In genomic region chr12:101209319-101210302, GRCh38 we compare ENCODE assay signal across 13 cellular contexts. TPM values are rescaled to one million over a fixed set of nuclear protein-coding genes. Genes with fewer than 3 reads are reported as not detected.
DNase-seq lines count a peak whose midpoint lies in the region; ATAC-seq, FAIRE-seq and TF ChIP-seq lines count a peak whose summit lies in the region.
"Had no signal": no experiment of that assay in that cellular context is flagged by ENCODE, and none has a peak within 500 bp of the region (broad histone marks: within the 10 kb centered on the region; RNA-seq: fewer than 3 reads in every experiment).

Gene SLC5A8 (minus strand): TSS chr12:101210238. CDS start chr12:101209848, 390 bp downstream.

- no peaks in the 10 kb centered on the region for H3K79me2 ChIP-seq in keratinocyte (ENCODE audit: control insufficient read depth, insufficient read depth, low read length)

- no peak for ATAC-seq in thoracic aorta (ENCODE audit: insufficient number of reproducible peaks, low FRiP score, low read depth)
- no peak for ATAC-seq in HG03342 (IDR thresholded peaks at IDR 0.05; ENCODE audit: unreplicated experiment)
- ATAC-seq: activated T-cell treated with anti-CD3 and anti-CD28 coated beads, Interleukin-2, amount 50 U/mL, for 4 hours had no signal

- H3K4me2 ChIP-seq in keratinocyte (ENCODE audit: control insufficient read depth, extremely low read depth, insufficient read depth, low read depth, low read length): peak within 1 kb of the TSS; percentile 71

- H2AFZ ChIP-seq in keratinocyte (ENCODE audit: control insufficient read depth, low read length): peak within 1 kb of the TSS; percentile 46

- no peak within 1 kb of the TSS for H3K9ac ChIP-seq in adipocyte (ENCODE audit: low read length)
- H3K9ac ChIP-seq in keratinocyte (ENCODE audit: control insufficient read depth, extremely low read depth, insufficient read depth, low read length): no peak within 1 kb of the TSS

- H3K4me1 ChIP-seq in adipocyte (ENCODE audit: control insufficient read depth, insufficient read depth, low read length): peaks cover 5% of the 10 kb centered on the region
- H3K4me1 ChIP-seq in keratinocyte (ENCODE audit: control insufficient read depth, extremely low read depth, insufficient read depth, low read length): peaks cover 23% of the 10 kb centered on the region
- H3K4me1 ChIP-seq in thoracic aorta (ENCODE audit: control insufficient read depth in 1 of 2, low read depth in 2 of 2): peaks cover 0 to 8% of the 10 kb centered on the region in 2 donors

- peaks cover 34% of the 10 kb centered on the region for H3K27me3 ChIP-seq in adipocyte (replicated peaks; ENCODE audit: control insufficient read depth, insufficient read depth, low read length)
- H3K27me3 ChIP-seq in keratinocyte (ENCODE audit: control insufficient read depth, extremely low read depth, insufficient read depth, low read length): peaks cover 17% of the 10 kb centered on the region
- no peaks in the 10 kb centered on the region for H3K27me3 ChIP-seq in thoracic aorta (replicated peaks; ENCODE audit: insufficient read depth)

- H3K9me3 ChIP-seq in adipocyte (ENCODE audit: control insufficient read depth, low read length) (no peaks in the 10 kb centered on the region), keratinocyte (ENCODE audit: control insufficient read depth, low read depth, low read length) (no peaks in the 10 kb centered on the region), thoracic aorta (no peaks in the 10 kb centered on the region)

- no peak within 1 kb of the TSS for H3K27ac ChIP-seq in keratinocyte (ENCODE audit: control insufficient read depth, insufficient read depth, low read length)
- H3K27ac ChIP-seq in thoracic aorta: no peak within 1 kb of the TSS
- H3K27ac ChIP-seq: heart left ventricle had no signal

- H4K20me1 ChIP-seq in keratinocyte (ENCODE audit: control insufficient read depth, extremely low read depth, insufficient read depth, low read length): no peaks in the 10 kb centered on the region

- no peak for TF ChIP-seq CTCF in keratinocyte (optimal IDR thresholded peaks at IDR 0.05 in 1 of 3, IDR thresholded peaks at IDR 0.05 in 1 of 3, conservative IDR thresholded peaks at IDR 0.05 in 1 of 3; ENCODE audit: extremely low read depth in 1 of 3, insufficient read depth in 2 of 3, low read length in 3 of 3)
- TF ChIP-seq CTCF in thoracic aorta (IDR thresholded peaks at IDR 0.05): no peak

- no peaks in the 10 kb centered on the region for H3K9me1 ChIP-seq in keratinocyte (ENCODE audit: control insufficient read depth, extremely low read depth, insufficient read depth, low read length)

- DNase-seq in NCI-H1417 (lab: John Stamatoyannopoulos, UW) (peak; percentile 66 to 85 (median 81)), NCI-H1417 treated with DMSO at 0.1 percent for 48 hours (lab: John Stamatoyannopoulos, UW) (no peak), adipocyte (ENCODE audit: low read depth) (no peak), keratinocyte (ENCODE audit: low read depth, low spot score) (no peak), thoracic aorta (ENCODE audit: low spot score) (no peak), OCI-M2 (lab: John Stamatoyannopoulos, UW; ENCODE audit: unreplicated experiment) (no peak), midbrain (lab: John Stamatoyannopoulos, UW) (no peak)
- DNase-seq: activated T-cell treated with anti-CD3 and anti-CD28 coated beads, Interleukin-2, amount 50 U/mL, for 4 hours; occipital lobe had no signal

- H3K36me3 ChIP-seq in adipocyte (ENCODE audit: control insufficient read depth, insufficient read depth, low read length, severe bottlenecking) (no peaks in the 10 kb centered on the region), keratinocyte (ENCODE audit: control insufficient read depth in 2 of 2, extremely low read depth in 1 of 2, insufficient read depth in 2 of 2, low read length in 2 of 2) (no peaks in the 10 kb centered on the region), thoracic aorta (no peaks in the 10 kb centered on the region)
- H3K36me3 ChIP-seq: heart left ventricle had no signal

- dilution Hi-C loops in keratinocyte (cut with MboI; ENCODE audit: extremely low pct_ligation_motif_present, low sequenced_read_pairs): no loop called here

- no peak for FAIRE-seq in keratinocyte (lab: Jason Lieb, UNC)
- FAIRE-seq: colon had no signal

- H3K4me3 ChIP-seq in adipocyte (ENCODE audit: low read length): peak within 1 kb of the TSS; percentile 66
- H3K4me3 ChIP-seq in keratinocyte (ENCODE audit: control insufficient read depth in 2 of 3, extremely low read depth in 1 of 3, insufficient read depth in 2 of 3, low read depth in 1 of 3, low read length in 3 of 3): peak within 1 kb of the TSS; percentile 32 to 61 (median 41)
- H3K4me3 ChIP-seq in thoracic aorta: peak within 1 kb of the TSS; percentile 11

RNA-seq across cellular contexts. Expression of gene SLC5A8, which starts in this region (rescaled TPM):
- not detected in 3 replicates for polyA plus RNA-seq in keratinocyte
- not detected for polyA plus RNA-seq in keratinocyte (2011; ENCODE audit: low read depth)
- polyA plus RNA-seq in keratinocyte (2011; cell fraction: cytosol; rRNA removed): not detected in 2 replicates
- 0.03 TPM in 1 of 2 replicates, not detected in the other for polyA plus RNA-seq in keratinocyte (2011; cell fraction: nucleus; rRNA removed)
- not detected in 2 replicates for polyA plus RNA-seq in keratinocyte (2012; ENCODE audit: low replicate concordance)
- not detected in 3 replicates for polyA minus RNA-seq in keratinocyte
- not detected for polyA minus RNA-seq in keratinocyte (2011; cell fraction: cytosol; rRNA and poly(A)+ RNA removed)
- not detected in 2 replicates for polyA minus RNA-seq in keratinocyte (2011; cell fraction: nucleus; rRNA and poly(A)+ RNA removed)
- not detected for total RNA-seq in thoracic aorta
- total RNA-seq: A172; activated T-cell treated with anti-CD3 and anti-CD28 coated beads, Interleukin-2, amount 50 U/mL, for 4 hours; heart left ventricle had no signal
- polyA plus RNA-seq: heart left ventricle had no signal

Comparison
In these comparisons a context has a peak if more than half of its experiments do, and no peak if none do; other contexts are left out.
1. DNase-seq: peak in NCI-H1417 (3 of 3); none in NCI-H1417 treated with DMSO at 0.1 percent for 48 hours (single experiment), adipocyte (single experiment), keratinocyte (single experiment), thoracic aorta (single experiment), OCI-M2 (single experiment) and midbrain (single experiment).
2. H3K4me3 ChIP-seq: peak in every context shown above with its lines; median percentile 66 in adipocyte; 41 in keratinocyte; 11 in thoracic aorta.